1 cellular context compared by ENCODE assay signal in the genomic region with DNA sequence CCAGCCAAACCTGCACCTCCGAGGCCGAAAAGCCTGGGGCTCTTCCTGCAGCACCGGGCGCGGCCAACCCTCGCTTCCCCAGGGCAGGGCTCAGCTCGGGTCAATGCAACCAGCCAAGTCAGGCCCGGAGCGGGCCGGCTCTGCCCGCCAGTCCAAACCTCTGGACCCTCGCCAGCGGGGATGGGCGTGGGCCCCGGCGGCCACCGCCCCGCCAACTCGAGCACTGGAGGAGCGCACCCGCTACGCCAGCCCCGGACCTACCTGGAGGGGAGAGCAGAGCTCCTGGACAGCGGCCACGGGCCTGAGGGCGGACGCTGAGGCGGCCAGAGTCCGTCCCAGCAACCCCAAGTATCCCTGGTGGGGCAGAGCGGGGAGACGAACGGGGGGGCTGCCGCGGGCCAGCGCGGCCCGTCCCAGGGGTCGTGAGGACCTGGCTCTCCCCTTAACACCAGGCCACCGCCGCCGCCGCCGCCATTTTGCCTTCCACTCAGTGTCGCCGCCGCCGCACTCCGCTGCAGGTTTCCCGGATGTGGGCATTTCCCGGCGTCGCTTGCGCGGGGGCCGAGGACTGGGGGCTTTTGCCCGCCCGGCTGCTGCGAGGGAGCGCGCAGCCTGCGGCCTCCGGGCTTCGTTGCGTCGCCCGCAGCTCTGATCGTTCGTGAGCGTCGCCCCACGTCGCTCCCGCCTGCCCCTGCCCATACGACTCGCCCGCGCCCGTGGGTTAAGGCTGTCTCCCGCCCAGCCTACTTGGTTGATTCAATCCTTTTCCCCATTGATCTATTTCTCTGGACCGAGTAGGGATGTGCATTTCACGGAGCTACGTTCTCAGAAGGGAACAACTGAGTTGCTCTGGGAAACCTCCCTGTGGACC.
TF ChIP-seq lines count a peak whose summit lies in the region.

LATS1 (minus strand) TSS at position 514 of the 871 bp plus-strand sequence. CDS start 15,975 bp downstream, outside the sequence.

TF ChIP-seq in GM12878, 131 proteins besides CTCF, POLR2A, EP300 and RAD21 (continued from another document and continues in another):
- peak; percentile 68 for TF ChIP-seq NR2F1 (conservative IDR thresholded peaks at IDR 0.05)
- peak; percentile 92 for TF ChIP-seq GABPA (IDR thresholded peaks at IDR 0.05; ENCODE audit: low read depth)
- TF ChIP-seq TBL1XR1 (IDR thresholded peaks at IDR 0.05; ENCODE audit: low read depth, low read length), result no peak
- TF ChIP-seq, protein P1, sequence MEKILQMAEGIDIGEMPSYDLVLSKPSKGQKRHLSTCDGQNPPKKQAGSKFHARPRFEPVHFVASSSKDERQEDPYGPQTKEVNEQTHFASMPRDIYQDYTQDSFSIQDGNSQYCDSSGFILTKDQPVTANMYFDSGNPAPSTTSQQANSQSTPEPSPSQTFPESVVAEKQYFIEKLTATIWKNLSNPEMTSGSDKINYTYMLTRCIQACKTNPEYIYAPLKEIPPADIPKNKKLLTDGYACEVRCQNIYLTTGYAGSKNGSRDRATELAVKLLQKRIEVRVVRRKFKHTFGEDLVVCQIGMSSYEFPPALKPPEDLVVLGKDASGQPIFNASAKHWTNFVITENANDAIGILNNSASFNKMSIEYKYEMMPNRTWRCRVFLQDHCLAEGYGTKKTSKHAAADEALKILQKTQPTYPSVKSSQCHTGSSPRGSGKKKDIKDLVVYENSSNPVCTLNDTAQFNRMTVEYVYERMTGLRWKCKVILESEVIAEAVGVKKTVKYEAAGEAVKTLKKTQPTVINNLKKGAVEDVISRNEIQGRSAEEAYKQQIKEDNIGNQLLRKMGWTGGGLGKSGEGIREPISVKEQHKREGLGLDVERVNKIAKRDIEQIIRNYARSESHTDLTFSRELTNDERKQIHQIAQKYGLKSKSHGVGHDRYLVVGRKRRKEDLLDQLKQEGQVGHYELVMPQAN (conservative IDR thresholded peaks at IDR 0.05), result peak; percentile 80
- TF ChIP-seq RB1 (IDR thresholded peaks at IDR 0.05; ENCODE audit: borderline replicate concordance), result peak; percentile 88; the same call in 1 of the 2 replicates
- TF ChIP-seq SUPT20H (IDR thresholded peaks at IDR 0.05; ENCODE audit: borderline replicate concordance, control insufficient read depth, low read depth, low read length), result no peak
- no peak for TF ChIP-seq WRNIP1 (IDR thresholded peaks at IDR 0.05; ENCODE audit: borderline replicate concordance, low read depth, low read length)
- TF ChIP-seq MEF2B (IDR thresholded peaks at IDR 0.05; ENCODE audit: partially characterized antibody, poor library complexity, severe bottlenecking), result peak; percentile 11
- TF ChIP-seq STAT1 (conservative IDR thresholded peaks at IDR 0.05), result no peak; the same call in 1 of the 2 replicates
- TF ChIP-seq USF2 (IDR thresholded peaks at IDR 0.05; ENCODE audit: borderline replicate concordance, low read depth, low read length), result no peak
- TF ChIP-seq, protein P2, sequence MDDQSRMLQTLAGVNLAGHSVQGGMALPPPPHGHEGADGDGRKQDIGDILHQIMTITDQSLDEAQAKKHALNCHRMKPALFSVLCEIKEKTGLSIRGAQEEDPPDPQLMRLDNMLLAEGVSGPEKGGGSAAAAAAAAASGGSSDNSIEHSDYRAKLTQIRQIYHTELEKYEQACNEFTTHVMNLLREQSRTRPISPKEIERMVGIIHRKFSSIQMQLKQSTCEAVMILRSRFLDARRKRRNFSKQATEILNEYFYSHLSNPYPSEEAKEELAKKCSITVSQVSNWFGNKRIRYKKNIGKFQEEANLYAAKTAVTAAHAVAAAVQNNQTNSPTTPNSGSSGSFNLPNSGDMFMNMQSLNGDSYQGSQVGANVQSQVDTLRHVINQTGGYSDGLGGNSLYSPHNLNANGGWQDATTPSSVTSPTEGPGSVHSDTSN (IDR thresholded peaks at IDR 0.05; ENCODE audit: insufficient replicate concordance, low read depth, low read length), result no peak
- peak; percentile 66; the same call in 1 of the 2 replicates for TF ChIP-seq DPF2 (IDR thresholded peaks at IDR 0.05)
- 0 out of 2 replicates have a peak, but pooled peaks have one; percentile 23 for TF ChIP-seq EED (IDR thresholded peaks at IDR 0.05; ENCODE audit: low read depth)
- no peak for TF ChIP-seq HDAC6 (IDR thresholded peaks at IDR 0.05; ENCODE audit: unreplicated experiment)
- no peak for TF ChIP-seq NRF1 (conservative IDR thresholded peaks at IDR 0.05; ENCODE audit: low read depth, low read length)
- no peak for TF ChIP-seq EZH2 (IDR thresholded peaks at IDR 0.05; ENCODE audit: borderline replicate concordance, control insufficient read depth, low read depth, low read length)
- TF ChIP-seq NR2C1 (IDR thresholded peaks at IDR 0.05), result peak; percentile 44; the same call in 1 of the 2 replicates
- TF ChIP-seq MTA2 (IDR thresholded peaks at IDR 0.05; ENCODE audit: low read depth), result no peak
- TF ChIP-seq MXI1 (IDR thresholded peaks at IDR 0.05; ENCODE audit: low read depth, low read length), result peak; percentile 70; the same call in 1 of the 2 replicates
- TF ChIP-seq FOXM1 (IDR thresholded peaks at IDR 0.05; ENCODE audit: low read depth, low read length), result no peak
- TF ChIP-seq IRF5 (IDR thresholded peaks at IDR 0.05; ENCODE audit: borderline replicate concordance), result no peak
- TF ChIP-seq IKZF2 (IDR thresholded peaks at IDR 0.05), result peak; percentile 48 to 53; a peak in 2 of 4 replicates
- TF ChIP-seq, protein P3, sequence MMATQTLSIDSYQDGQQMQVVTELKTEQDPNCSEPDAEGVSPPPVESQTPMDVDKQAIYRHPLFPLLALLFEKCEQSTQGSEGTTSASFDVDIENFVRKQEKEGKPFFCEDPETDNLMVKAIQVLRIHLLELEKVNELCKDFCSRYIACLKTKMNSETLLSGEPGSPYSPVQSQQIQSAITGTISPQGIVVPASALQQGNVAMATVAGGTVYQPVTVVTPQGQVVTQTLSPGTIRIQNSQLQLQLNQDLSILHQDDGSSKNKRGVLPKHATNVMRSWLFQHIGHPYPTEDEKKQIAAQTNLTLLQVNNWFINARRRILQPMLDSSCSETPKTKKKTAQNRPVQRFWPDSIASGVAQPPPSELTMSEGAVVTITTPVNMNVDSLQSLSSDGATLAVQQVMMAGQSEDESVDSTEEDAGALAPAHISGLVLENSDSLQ (IDR thresholded peaks at IDR 0.05), result no peak
- no peak for TF ChIP-seq FOXK2 (IDR thresholded peaks at IDR 0.05)
- TF ChIP-seq KLF5 (IDR thresholded peaks at IDR 0.05; ENCODE audit: partially characterized antibody), result no peak
- TF ChIP-seq YBX1 (IDR thresholded peaks at IDR 0.05), result no peak
- no peak for TF ChIP-seq MLLT1 (IDR thresholded peaks at IDR 0.05)
- peak in 1 of 2 experiments; percentile 41; a peak in 1 of 4 replicates for TF ChIP-seq ETV6 (conservative IDR thresholded peaks at IDR 0.05 in 1 of 2, IDR thresholded peaks at IDR 0.05 in 1 of 2; ENCODE audit: borderline replicate concordance in 1 of 2, low read depth in 1 of 2)
- no peak; the same call in 1 of the 2 replicates for TF ChIP-seq ZBED1 (IDR thresholded peaks at IDR 0.05; ENCODE audit: borderline replicate concordance)
- TF ChIP-seq MEF2A (IDR thresholded peaks at IDR 0.05; ENCODE audit: insufficient read depth, low read depth, low read length), result no peak
- no peak for TF ChIP-seq CBX3 (IDR thresholded peaks at IDR 0.05; ENCODE audit: borderline replicate concordance, low read depth)
- no peak; the same call in 1 of the 2 replicates for TF ChIP-seq CREM (IDR thresholded peaks at IDR 0.05; ENCODE audit: low read depth)
- peak; percentile 97 for TF ChIP-seq POLR2AphosphoS5 (IDR thresholded peaks at IDR 0.05; ENCODE audit: low read length)
- no peak for TF ChIP-seq MYC (IDR thresholded peaks at IDR 0.05; ENCODE audit: insufficient read depth, insufficient read length, insufficient replicate concordance, low read length, severe bottlenecking)
- peak; percentile 71; the same call in 1 of the 2 replicates for TF ChIP-seq CREB1 (IDR thresholded peaks at IDR 0.05; ENCODE audit: low read depth)
- no peak for TF ChIP-seq NR2C2 (IDR thresholded peaks at IDR 0.05; ENCODE audit: borderline replicate concordance, control insufficient read depth, insufficient read length, low read depth)
- TF ChIP-seq RELA (IDR thresholded peaks at IDR 0.05; ENCODE audit: borderline replicate concordance, partially characterized antibody), result peak; percentile 30
- 0 out of 2 replicates have a peak, but pooled peaks have one; percentile 87 for TF ChIP-seq POLR2AphosphoS2 (IDR thresholded peaks at IDR 0.05; ENCODE audit: low read depth, low read length)
- no peak for TF ChIP-seq RCOR1 (conservative IDR thresholded peaks at IDR 0.05; ENCODE audit: low read depth, low read length)
- no peak for TF ChIP-seq E2F8 (IDR thresholded peaks at IDR 0.05; ENCODE audit: low read depth, partially characterized antibody)
- TF ChIP-seq BCL11A (IDR thresholded peaks at IDR 0.05; ENCODE audit: low read depth, low read length), result no peak
- TF ChIP-seq JUNB (IDR thresholded peaks at IDR 0.05), result no peak
- TF ChIP-seq ESRRA (IDR thresholded peaks at IDR 0.05; ENCODE audit: low read length), result no peak
- peak; percentile 87 for TF ChIP-seq POU2F2 (IDR thresholded peaks at IDR 0.05; ENCODE audit: borderline replicate concordance, low read depth, low read length)
- TF ChIP-seq NFXL1 (IDR thresholded peaks at IDR 0.05; ENCODE audit: borderline replicate concordance), result no peak
- peak; percentile 68 for TF ChIP-seq HCFC1 (IDR thresholded peaks at IDR 0.05; ENCODE audit: low read length)
- TF ChIP-seq, protein P4, sequence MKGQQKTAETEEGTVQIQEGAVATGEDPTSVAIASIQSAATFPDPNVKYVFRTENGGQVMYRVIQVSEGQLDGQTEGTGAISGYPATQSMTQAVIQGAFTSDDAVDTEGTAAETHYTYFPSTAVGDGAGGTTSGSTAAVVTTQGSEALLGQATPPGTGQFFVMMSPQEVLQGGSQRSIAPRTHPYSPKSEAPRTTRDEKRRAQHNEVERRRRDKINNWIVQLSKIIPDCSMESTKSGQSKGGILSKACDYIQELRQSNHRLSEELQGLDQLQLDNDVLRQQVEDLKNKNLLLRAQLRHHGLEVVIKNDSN (IDR thresholded peaks at IDR 0.05; ENCODE audit: borderline replicate concordance, extremely low read length, insufficient read depth, low read depth, low read length), result no peak
- TF ChIP-seq HDAC2 (IDR thresholded peaks at IDR 0.05), result no peak
- TF ChIP-seq ZNF274 (IDR thresholded peaks at IDR 0.05; ENCODE audit: insufficient read depth, insufficient read length), result no peak
- no peak for TF ChIP-seq ZNF622 (IDR thresholded peaks at IDR 0.05)
- no peak for TF ChIP-seq HSF1 (IDR thresholded peaks at IDR 0.05; ENCODE audit: low read depth, low read length)
- peak; percentile 95 for TF ChIP-seq TAF1 (IDR thresholded peaks at IDR 0.05; ENCODE audit: borderline replicate concordance, low read depth, low read length)
- no peak for TF ChIP-seq CHD4 (IDR thresholded peaks at IDR 0.05)
